Comparison of ENCODE assay signal across 8 cellular contexts in the genomic region with DNA sequence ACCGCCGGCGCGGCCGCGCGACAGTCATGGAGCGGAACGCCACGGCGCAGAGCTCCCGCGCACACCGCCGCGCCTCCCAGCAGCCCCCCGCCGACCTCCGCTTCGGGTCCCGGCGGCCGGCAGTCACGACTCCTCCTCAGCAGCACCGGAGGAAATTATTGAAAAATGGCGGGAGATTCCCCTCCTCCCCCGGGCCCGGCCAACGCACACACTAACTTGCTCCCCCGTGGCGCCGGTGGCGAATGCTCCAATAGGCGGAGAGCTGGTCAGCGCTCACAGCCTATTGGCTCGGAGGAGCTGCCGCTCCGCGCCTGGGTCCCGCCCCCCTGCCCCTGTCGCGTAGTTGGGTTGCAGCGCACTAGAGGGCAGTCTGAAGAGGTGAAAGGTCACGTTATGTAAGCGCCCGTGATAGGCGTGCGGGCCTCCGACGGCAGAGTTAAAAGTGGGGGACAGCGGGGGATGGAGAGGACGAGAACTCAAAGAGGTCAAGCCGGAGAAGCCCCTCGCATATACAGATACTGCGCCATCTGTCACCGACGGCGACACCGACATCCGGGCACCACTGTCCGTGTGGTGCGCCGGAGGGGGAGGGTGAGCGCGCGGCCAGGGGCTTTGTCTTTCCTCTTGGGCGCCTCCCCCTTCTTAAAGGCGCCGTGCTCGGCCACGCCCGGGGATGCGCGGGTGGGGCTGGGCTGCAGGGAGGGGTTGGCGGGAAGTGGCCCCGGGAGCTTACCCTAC. TPM values are rescaled to one million over a fixed set of nuclear protein-coding genes. Genes with fewer than 3 reads are reported as not detected.
DNase-seq lines count a peak whose midpoint lies in the region; ATAC-seq and TF ChIP-seq lines count a peak whose summit lies in the region.

TSS of gene BAZ1B (minus strand) at position 213 of the 738 bp plus-strand sequence. CDS start 360 bp downstream, outside the sequence.

- peak within 1 kb of the TSS; percentile 97 for H3K27ac Mint-ChIP-seq in activated B cell treated with CpG ODN at 0.5 μM for 24 hours
- peak within 1 kb of the TSS; percentile 98 to 100 (median 99) for H3K27ac Mint-ChIP-seq in immature natural killer cell

- H3K9me3 Mint-ChIP-seq in activated B cell treated with CpG ODN at 0.5 μM for 24 hours, result no peaks in the 10 kb centered on the region
- H3K9me3 Mint-ChIP-seq in immature natural killer cell, result no peaks in the 10 kb centered on the region

- intact Hi-C loops in activated B cell treated with CpG ODN at 0.5 μM for 24 hours (cut with micrococcal nuclease), result loop anchor here (1.0 to 5.0 kb wide), 7 partner anchors 35 to 1135 kb away; partner anchors contain the start of genes ABHD11, BCL7B, BUD23 and DNAJC30

- peaks cover 64% of the 10 kb centered on the region for H3K4me1 Mint-ChIP-seq in activated B cell treated with CpG ODN at 0.5 μM for 24 hours
- H3K4me1 Mint-ChIP-seq in immature natural killer cell, result peaks cover 65 to 77% of the 10 kb centered on the region in 2 donors

- in situ Hi-C loops in GM18951 (cut with MboI; ENCODE audit: low sequenced_read_pairs, unreplicated experiment), result no loop called here

- H3K27me3 Mint-ChIP-seq in activated B cell treated with CpG ODN at 0.5 μM for 24 hours (no peaks in the 10 kb centered on the region), immature natural killer cell (ENCODE audit: low read depth in 3 of 3) (peaks cover 5 to 13% (median 10%) of the 10 kb centered on the region in 3 donors)

- H3K4me3 Mint-ChIP-seq in activated B cell treated with CpG ODN at 0.5 μM for 24 hours, result peak within 1 kb of the TSS; percentile 95
- peak within 1 kb of the TSS; percentile 94 to 100 (median 99) for H3K4me3 Mint-ChIP-seq in immature natural killer cell

- no peak for TF ChIP-seq CTCF in activated B cell treated with CpG ODN at 0.5 μM for 24 hours (IDR thresholded peaks at IDR 0.05)

- POLR2A ChIA-PET in activated B cell treated with CpG ODN at 0.5 μM for 24 hours (lab: Charles Lee), result interaction anchor here (0.6 to 2.6 kb wide), 10 partner anchors 10 to 693 kb away, joined by 3 to 29 read pairs (median 5); partner anchors contain the start of genes ABHD11, BCL7B and TBL2

- TF ChIP-seq POLR2A in GM18951 (IDR thresholded peaks at IDR 0.05; ENCODE audit: extremely low read depth, insufficient read depth, insufficient read length), result peak; percentile 87

- CTCF ChIA-PET in activated B cell treated with CpG ODN at 0.5 μM for 24 hours (lab: Charles Lee), result interaction anchor here (1.6 kb wide), 1 partner anchor 146 kb away, joined by 3 read pairs; no protein-coding TSS in a partner anchor

- peak within 1 kb of the TSS; percentile 95 for H3K27ac ChIP-seq in caudate nucleus (ENCODE audit: low read depth, low read length)

- H3K36me3 Mint-ChIP-seq in activated B cell treated with CpG ODN at 0.5 μM for 24 hours (ENCODE audit: low read depth) (peaks cover 28% of the 10 kb centered on the region), immature natural killer cell (no peaks in the 10 kb centered on the region)

- ATAC-seq in HG03196 (IDR thresholded peaks at IDR 0.05; ENCODE audit: unreplicated experiment) (peak; percentile 82), activated B cell treated with CpG ODN at 0.5 μM for 24 hours (ENCODE audit: low read depth) (peak; percentile 92)

- DNase-seq in AG08396 (ENCODE audit: low spot score) (peak; percentile 100), NCI-H345 (lab: John Stamatoyannopoulos, UW) (peak; percentile 99), activated B cell treated with CpG ODN at 0.5 μM for 24 hours (peak; percentile 90), caudate nucleus (lab: John Stamatoyannopoulos, UW) (peak; percentile 72 to 99 (median 97)), immature natural killer cell (peak; percentile 95 to 96 (median 95)), smooth muscle cell of the brain vasculature (ENCODE audit: low read depth, low spot score) (peak; percentile 95)

RNA-seq across cellular contexts. Expression of gene BAZ1B, which starts in this region (rescaled TPM):
- total RNA-seq in activated B cell treated with CpG ODN at 0.5 μM for 24 hours, result 53.6 and 59.1 TPM in 2 replicates
- polyA plus RNA-seq in immature natural killer cell, result 10 to 100 TPM in 1 of 3 donors, 1 to 10 TPM in 2; 3.6 to 23.4 (median 7.4) TPM

Comparison
In these comparisons a context has a peak if more than half of its experiments do, and no peak if none do; other contexts are left out.
1. Peak in every context shown above with its lines: DNase-seq, ATAC-seq and H3K27ac ChIP-seq.